30 cellular contexts compared by ENCODE assay signal in the genomic region with DNA sequence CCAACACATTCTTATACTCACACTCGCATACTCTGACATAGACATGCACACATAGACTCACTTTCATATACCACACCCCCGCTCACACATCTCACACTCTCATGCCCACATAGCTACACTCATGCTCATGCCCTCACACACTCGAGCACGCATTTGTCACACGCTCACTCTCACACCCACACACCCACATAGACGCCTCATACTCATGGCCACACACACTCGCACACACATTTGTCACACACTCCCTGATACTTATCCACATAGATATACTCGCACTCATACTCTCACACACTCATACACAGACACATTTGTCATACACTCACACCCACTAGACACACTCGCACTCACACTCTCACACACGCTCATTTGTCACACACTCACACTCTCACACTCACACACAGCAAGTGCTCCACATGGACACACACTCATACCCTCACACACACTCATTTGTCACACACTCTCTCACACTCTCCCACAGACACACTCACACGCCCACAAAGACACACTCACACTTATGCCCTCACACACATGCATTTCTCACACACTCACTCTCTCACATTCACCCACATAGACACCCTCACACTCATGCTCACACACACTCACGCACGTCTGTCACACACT. TPM values are rescaled to one million over a fixed set of nuclear protein-coding genes. Genes with fewer than 3 reads are reported as not detected.
"Had no signal": no experiment of that assay in that cellular context is flagged by ENCODE, and none has a peak within 500 bp of the region (broad histone marks: within the 10 kb centered on the region; RNA-seq: fewer than 3 reads in every experiment).

No MANE protein-coding gene starts in this region.

- DNase-seq: activated CD4-positive, alpha-beta memory T cell treated with anti-CD3 and anti-CD28 coated beads, Interleukin-2, amount 10 ng/mL, durations not matched to agents 7 days and 5 days; activated CD4-positive, alpha-beta T cell treated with anti-CD3 and anti-CD28 coated beads for 36 hours; activated CD4-positive, alpha-beta T cell treated with anti-CD3 and anti-CD28 coated beads, Interleukin-2, amount 50 U/mL, for 1 hour; activated gamma-delta T cell; activated naive CD4-positive, alpha-beta T cell treated with anti-CD3 and anti-CD28 coated beads for 36 hours; activated T-cell treated with anti-CD3 and anti-CD28 coated beads for 4 hours; activated T-cell treated with anti-CD3 and anti-CD28 coated beads, Interleukin-2, amount 50 U/mL, for 48 hours; amygdala; cerebellar nuclear complex; NCI-H1092; NCI-H1417; NCI-H1694; NCI-H2107; NCI-H2171 treated with DMSO at 0.1 percent for 48 hours; NCI-H510A; NCI-H526 treated with DMSO at 0.1 percent for 48 hours; NCI-H82; SIG-M5; T-cell; T-helper 2 cell had no signal

- H3K27ac Mint-ChIP-seq: activated CD4-positive, alpha-beta memory T cell treated with anti-CD3 and anti-CD28 coated beads, Interleukin-2, amount 10 ng/mL, durations not matched to agents 7 days and 5 days; activated CD4-positive, alpha-beta T cell treated with anti-CD3 and anti-CD28 coated beads for 36 hours; activated naive CD4-positive, alpha-beta T cell treated with anti-CD3 and anti-CD28 coated beads for 36 hours; activated naive CD8-positive, alpha-beta T cell; activated T-helper 17 cell treated with anti-CD3 and anti-CD28 coated beads, Interleukin-2, amount 50 U/mL, for 72 hours; brain; T-cell had no signal

- H3K9me3 Mint-ChIP-seq: activated CD4-positive, alpha-beta memory T cell treated with anti-CD3 and anti-CD28 coated beads, Interleukin-2, amount 10 ng/mL, durations not matched to agents 7 days and 5 days; activated naive CD4-positive, alpha-beta T cell treated with anti-CD3 and anti-CD28 coated beads for 36 hours; activated T-helper 17 cell treated with anti-CD3 and anti-CD28 coated beads, Interleukin-2, amount 50 U/mL, for 72 hours; T-cell had no signal

- H3K27ac ChIP-seq: cardiac muscle cell, VCaP had no signal

- FAIRE-seq: astrocyte had no signal

- H3K4me3 Mint-ChIP-seq: activated CD4-positive, alpha-beta memory T cell treated with anti-CD3 and anti-CD28 coated beads, Interleukin-2, amount 10 ng/mL, durations not matched to agents 7 days and 5 days; activated CD4-positive, alpha-beta T cell treated with anti-CD3 and anti-CD28 coated beads for 36 hours; activated naive CD4-positive, alpha-beta T cell treated with anti-CD3 and anti-CD28 coated beads for 36 hours; activated naive CD8-positive, alpha-beta T cell; activated T-helper 17 cell treated with anti-CD3 and anti-CD28 coated beads, Interleukin-2, amount 50 U/mL, for 72 hours; brain; T-cell had no signal

- ATAC-seq: activated CD4-positive, alpha-beta T cell treated with anti-CD3 and anti-CD28 coated beads for 36 hours; activated T-helper 17 cell treated with anti-CD3 and anti-CD28 coated beads, Interleukin-2, amount 50 U/mL, for 72 hours; T-cell had no signal

- H3K36me3 Mint-ChIP-seq: activated naive CD8-positive, alpha-beta T cell; brain; T-cell had no signal

- H3K36me3 ChIP-seq: cardiac muscle cell had no signal

- H3K27me3 Mint-ChIP-seq: activated CD4-positive, alpha-beta memory T cell treated with anti-CD3 and anti-CD28 coated beads, Interleukin-2, amount 10 ng/mL, durations not matched to agents 7 days and 5 days; activated CD4-positive, alpha-beta T cell treated with anti-CD3 and anti-CD28 coated beads for 36 hours; activated naive CD8-positive, alpha-beta T cell; activated T-helper 17 cell treated with anti-CD3 and anti-CD28 coated beads, Interleukin-2, amount 50 U/mL, for 72 hours; brain; T-cell had no signal

- H3K4me3 ChIP-seq: cardiac muscle cell had no signal

- H3K27me3 ChIP-seq: cardiac muscle cell had no signal

- H3K4me1 Mint-ChIP-seq: activated CD4-positive, alpha-beta memory T cell treated with anti-CD3 and anti-CD28 coated beads, Interleukin-2, amount 10 ng/mL, durations not matched to agents 7 days and 5 days; activated CD4-positive, alpha-beta T cell treated with anti-CD3 and anti-CD28 coated beads for 36 hours; activated T-helper 17 cell treated with anti-CD3 and anti-CD28 coated beads, Interleukin-2, amount 50 U/mL, for 72 hours; T-cell had no signal

RNA-seq across cellular contexts. Expression of gene TNP1, which starts 50.9 kb away (rescaled TPM):
- total RNA-seq: activated CD4-positive, alpha-beta memory T cell treated with anti-CD3 and anti-CD28 coated beads, Interleukin-2, amount 10 ng/mL, durations not matched to agents 7 days and 5 days; activated CD4-positive, alpha-beta T cell treated with anti-CD3 and anti-CD28 coated beads for 36 hours; activated CD8-positive, alpha-beta memory T cell treated with anti-CD3 and anti-CD28 coated beads for 36 hours; activated naive CD4-positive, alpha-beta T cell treated with anti-CD3 and anti-CD28 coated beads for 36 hours; activated T-helper 17 cell treated with anti-CD3 and anti-CD28 coated beads, Interleukin-2, amount 50 U/mL, for 72 hours; astrocyte; cardiac muscle cell; MCF 10A; OCI-LY7; RPMI7951; T-cell had no signal
- polyA plus RNA-seq: cardiac muscle cell had no signal
